24 cellular contexts compared by ENCODE assay signal in the genomic region with DNA sequence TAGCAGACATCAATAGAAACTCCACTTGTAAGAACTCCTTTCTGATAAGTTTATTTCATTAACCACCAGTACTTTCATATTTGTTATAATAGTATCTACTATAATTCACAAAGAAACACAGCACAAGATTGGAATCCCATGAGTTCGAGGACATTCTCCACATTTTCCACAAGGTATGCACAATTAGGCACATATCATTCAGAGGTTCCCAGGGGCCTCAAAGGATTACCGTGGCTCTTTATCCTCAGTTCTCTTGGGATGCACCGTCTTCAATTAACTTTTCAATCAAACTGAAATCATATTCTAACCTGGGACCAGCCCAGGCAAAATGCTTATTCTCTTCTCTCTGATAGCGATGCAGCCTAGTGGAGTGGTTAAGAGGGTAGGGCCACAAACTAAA.
"Had no signal": no experiment of that assay in that cellular context is flagged by ENCODE, and none has a peak within 500 bp of the region (broad histone marks: within the 10 kb centered on the region; RNA-seq: fewer than 3 reads in every experiment).

No MANE protein-coding gene starts in this region.

- H3K4me3 ChIP-seq: coronary artery, right atrium auricular region, smooth muscle cell, thoracic aorta, tibial nerve, upper lobe of right lung, uterus had no signal

- H3K27ac Mint-ChIP-seq: naive thymus-derived CD4-positive, alpha-beta T cell; nephron; progenitor cell of endocrine pancreas; stimulated activated memory B cell treated with anti-CD40 and anti-IgM and Interleukin-4, amounts not matched to agents 10 μg/mL and 1 μg/mL and 100 μg/mL, for 72 hours had no signal

- H3K36me3 Mint-ChIP-seq: naive thymus-derived CD4-positive, alpha-beta T cell; stimulated activated memory B cell treated with anti-CD40 and anti-IgM and Interleukin-4, amounts not matched to agents 10 μg/mL and 1 μg/mL and 100 μg/mL, for 72 hours had no signal

- H3K4me1 ChIP-seq: parathyroid adenoma, right atrium auricular region, tibial nerve, uterus had no signal

- H3K4me1 Mint-ChIP-seq: central memory CD8-positive, alpha-beta T cell had no signal

- H3K4me3 Mint-ChIP-seq: central memory CD8-positive, alpha-beta T cell; naive thymus-derived CD4-positive, alpha-beta T cell; nephron; stimulated activated memory B cell treated with anti-CD40 and anti-IgM and Interleukin-4, amounts not matched to agents 10 μg/mL and 1 μg/mL and 100 μg/mL, for 72 hours had no signal

- DNase-seq: dermis blood vessel endothelial cell; effector memory CD4-positive, alpha-beta T cell; hypothalamus; mesenchymal stem cell; midbrain; naive thymus-derived CD4-positive, alpha-beta T cell; stimulated activated CD4-positive, alpha-beta T cell treated with anti-CD3 and anti-CD28 coated beads, Interleukin-12 subunit alpha, Interleukin-12 subunit beta, amount 100 ng/mL, for 4 hours; stimulated activated CD4-positive, alpha-beta T cell treated with anti-CD3 and anti-CD28 coated beads, Interleukin-2, amount 100 ng/mL, for 24 hours; stimulated activated CD4-positive, alpha-beta T cell treated with anti-CD3 and anti-CD28 coated beads, Interleukin-4, amount 100 ng/mL, for 4 hours; stimulated activated naive CD8-positive, alpha-beta T cell treated with anti-CD3 and anti-CD28 coated beads, Interleukin-15, Interleukin-2, amounts not matched to agents 100 U/mL and 50 U/mL, for 24 hours; upper lobe of right lung; uterus had no signal

- H3K9me3 Mint-ChIP-seq: central memory CD8-positive, alpha-beta T cell; naive thymus-derived CD4-positive, alpha-beta T cell; stimulated activated memory B cell treated with anti-CD40 and anti-IgM and Interleukin-4, amounts not matched to agents 10 μg/mL and 1 μg/mL and 100 μg/mL, for 72 hours had no signal

- H3K27ac ChIP-seq: coronary artery, parathyroid adenoma, right atrium auricular region, thoracic aorta, tibial nerve, upper lobe of right lung, uterus had no signal

- H3K4me2 ChIP-seq: smooth muscle cell had no signal

- H3K36me3 ChIP-seq: right atrium auricular region, thoracic aorta, tibial nerve, upper lobe of right lung, uterus had no signal

- ATAC-seq: left lobe of liver; naive thymus-derived CD4-positive, alpha-beta T cell; sciatic nerve; stimulated activated memory B cell treated with anti-CD40 and anti-IgM and Interleukin-4, amounts not matched to agents 10 μg/mL and 1 μg/mL and 100 μg/mL, for 72 hours; stimulated activated naive CD8-positive, alpha-beta T cell treated with anti-CD3 and anti-CD28 coated beads, Interleukin-15, Interleukin-2, amounts not matched to agents 100 U/mL and 50 U/mL, for 24 hours had no signal

- H3K9me3 ChIP-seq: right atrium auricular region, thoracic aorta, tibial nerve, upper lobe of right lung, uterus had no signal

- H3K79me2 ChIP-seq: parathyroid adenoma had no signal

- H3K9ac ChIP-seq: parathyroid adenoma had no signal

- H3K27me3 Mint-ChIP-seq: progenitor cell of endocrine pancreas had no signal

- H3K27me3 ChIP-seq: right atrium auricular region, tibial nerve, upper lobe of right lung, uterus had no signal
